Comparison of ENCODE assay signal across 14 cellular contexts in the genomic region with DNA sequence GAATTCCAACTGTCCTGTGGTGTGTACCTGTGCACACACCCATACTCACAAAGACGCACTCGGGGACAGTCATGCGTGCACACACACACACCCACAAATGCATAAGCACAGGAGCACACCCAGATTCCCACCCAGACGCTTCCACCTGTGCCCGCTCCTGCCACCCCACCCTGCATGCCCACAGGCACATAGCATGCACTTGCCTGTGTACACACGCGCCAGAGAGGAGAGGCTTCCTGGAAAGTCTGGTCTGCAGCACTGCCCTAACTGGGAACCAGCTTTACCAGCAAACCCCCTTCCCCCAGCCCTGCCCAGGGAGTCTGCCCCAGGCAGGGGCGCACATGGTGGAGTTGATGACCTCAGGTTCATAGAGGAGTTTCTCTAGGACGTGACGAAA.
"Had no signal": no experiment of that assay in that cellular context is flagged by ENCODE, and none has a peak within 500 bp of the region (broad histone marks: within the 10 kb centered on the region; RNA-seq: fewer than 3 reads in every experiment).

No MANE protein-coding gene starts in this region.

- H3K9me3 Mint-ChIP-seq: activated CD4-positive, alpha-beta T cell treated with anti-CD3 and anti-CD28 coated beads, Interleukin-2, amount 10 ng/mL, durations not matched to agents 24 days and 14 days; stimulated activated effector memory CD8-positive, alpha-beta T cell treated with anti-CD3 and anti-CD28 coated beads, Interleukin-12 subunit alpha, Interleukin-12 subunit beta, amount 100 ng/mL, for 72 hours had no signal

- H3K36me3 ChIP-seq: heart left ventricle, lower lobe of right lung, ovary had no signal

- H3K4me3 Mint-ChIP-seq: activated CD4-positive, alpha-beta T cell treated with anti-CD3 and anti-CD28 coated beads, Interleukin-2, amount 10 ng/mL, durations not matched to agents 24 days and 14 days; activated CD8-positive, alpha-beta T cell treated with anti-CD3 and anti-CD28 coated beads, Interleukin-2, amount 10 ng/mL, durations not matched to agents 7 days and 5 days; immature natural killer cell; mesothelial cell of epicardium; stimulated activated effector memory CD8-positive, alpha-beta T cell treated with anti-CD3 and anti-CD28 coated beads, Interleukin-12 subunit alpha, Interleukin-12 subunit beta, amount 100 ng/mL, for 72 hours; T-helper 1 cell treated with Interleukin-12 subunit alpha and Interleukin-12 subunit beta and Interleukin-4 antibody, amounts not matched to agents 30 μg/mL and 1 μg/mL, for 36 hours; WTC11 had no signal

- DNase-seq: activated CD4-positive, alpha-beta T cell treated with anti-CD3 and anti-CD28 coated beads, Interleukin-2, amount 10 ng/mL, durations not matched to agents 24 days and 14 days; activated CD8-positive, alpha-beta memory T cell treated with anti-CD3 and anti-CD28 coated beads, Interleukin-2, amount 50 U/mL, for 4 hours; activated CD8-positive, alpha-beta T cell treated with anti-CD3 and anti-CD28 coated beads, Interleukin-2, amount 10 ng/mL, durations not matched to agents 7 days and 5 days; activated T-cell treated with anti-CD3 and anti-CD28 coated beads, Interleukin-2, amount 50 U/mL, for 48 hours; heart left ventricle; immature natural killer cell; lower lobe of right lung; ovary; retina had no signal

- H3K27me3 ChIP-seq: ovary had no signal

- H3K4me1 Mint-ChIP-seq: immature natural killer cell; stimulated activated effector memory CD8-positive, alpha-beta T cell treated with anti-CD3 and anti-CD28 coated beads, Interleukin-12 subunit alpha, Interleukin-12 subunit beta, amount 100 ng/mL, for 72 hours had no signal

- H3K27ac Mint-ChIP-seq: activated CD4-positive, alpha-beta T cell treated with anti-CD3 and anti-CD28 coated beads, Interleukin-2, amount 10 ng/mL, durations not matched to agents 24 days and 14 days; activated CD8-positive, alpha-beta T cell treated with anti-CD3 and anti-CD28 coated beads, Interleukin-2, amount 10 ng/mL, durations not matched to agents 7 days and 5 days; activated naive CD4-positive, alpha-beta T cell treated with anti-CD3 and anti-CD28 coated beads, Interleukin-2, amount 50 U/mL, for 72 hours; immature natural killer cell; mesothelial cell of epicardium; stimulated activated effector memory CD8-positive, alpha-beta T cell treated with anti-CD3 and anti-CD28 coated beads, Interleukin-12 subunit alpha, Interleukin-12 subunit beta, amount 100 ng/mL, for 72 hours; T-helper 1 cell treated with Interleukin-12 subunit alpha and Interleukin-12 subunit beta and Interleukin-4 antibody, amounts not matched to agents 30 μg/mL and 1 μg/mL, for 36 hours; WTC11 had no signal

- ATAC-seq: activated CD8-positive, alpha-beta T cell treated with anti-CD3 and anti-CD28 coated beads, Interleukin-2, amount 10 ng/mL, durations not matched to agents 7 days and 5 days; activated naive CD4-positive, alpha-beta T cell treated with anti-CD3 and anti-CD28 coated beads, Interleukin-2, amount 50 U/mL, for 72 hours; heart left ventricle; stimulated activated effector memory CD8-positive, alpha-beta T cell treated with anti-CD3 and anti-CD28 coated beads, Interleukin-12 subunit alpha, Interleukin-12 subunit beta, amount 100 ng/mL, for 72 hours; WTC11 had no signal

- H3K4me1 ChIP-seq: heart left ventricle, lower lobe of right lung had no signal

- H3K36me3 Mint-ChIP-seq: mesothelial cell of epicardium; stimulated activated effector memory CD8-positive, alpha-beta T cell treated with anti-CD3 and anti-CD28 coated beads, Interleukin-12 subunit alpha, Interleukin-12 subunit beta, amount 100 ng/mL, for 72 hours; WTC11 had no signal

- H3K4me3 ChIP-seq: heart left ventricle, lower lobe of right lung, ovary had no signal

- H3K27ac ChIP-seq: heart left ventricle, lower lobe of right lung, ovary had no signal

- H3K9me3 ChIP-seq: lower lobe of right lung, ovary had no signal
